Comparison of ENCODE assay signal across 19 cellular contexts in the genomic region with DNA sequence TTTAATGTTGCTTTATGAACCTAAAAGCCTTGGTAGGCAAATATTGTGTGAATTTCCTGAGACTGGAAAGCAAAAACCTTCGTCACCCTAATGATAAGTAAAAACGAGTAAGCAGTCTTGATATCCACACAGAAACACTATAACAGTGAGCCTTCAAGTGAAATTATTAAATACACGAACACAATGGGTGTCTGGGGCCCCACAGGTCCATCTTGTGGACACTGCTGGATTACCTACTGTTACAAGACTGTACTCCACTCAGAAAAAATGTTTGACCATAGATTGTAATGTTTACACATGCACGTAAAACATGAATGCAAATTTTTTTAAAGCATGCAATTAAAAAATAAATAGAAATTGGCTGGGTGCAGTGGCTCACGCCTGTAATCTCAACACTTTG.
DNase-seq lines count a peak whose midpoint lies in the region; ATAC-seq, FAIRE-seq and TF ChIP-seq lines count a peak whose summit lies in the region.
"Had no signal": no experiment of that assay in that cellular context is flagged by ENCODE, and none has a peak within 500 bp of the region (broad histone marks: within the 10 kb centered on the region; RNA-seq: fewer than 3 reads in every experiment).

No MANE protein-coding gene starts in this region.

- no peak overlapping the region for H3K27ac Mint-ChIP-seq in stimulated activated effector memory CD8-positive, alpha-beta T cell treated with anti-CD3 and anti-CD28 coated beads, Interleukin-12 subunit alpha, Interleukin-12 subunit beta, amount 100 ng/mL, for 72 hours
- H3K27ac Mint-ChIP-seq: activated CD4-positive, alpha-beta T cell treated with anti-CD3 and anti-CD28 coated beads, Interleukin-2, amount 10 ng/mL, durations not matched to agents 7 days and 5 days; activated naive CD8-positive, alpha-beta T cell; activated T-cell treated with anti-CD3 and anti-CD28 coated beads, Interleukin-2, amount 50 U/mL, for 24 hours; nephron; T-helper 2 cell treated with Interferon-gamma antibody and Interleukin-4, amounts not matched to agents 5 μg/mL and 100 μg/mL, for 36 hours had no signal

- DNase-seq in NCI-H526 (lab: John Stamatoyannopoulos, UW) (peak; percentile 16 to 38), NCI-H526 treated with DMSO at 0.1 percent for 48 hours (lab: John Stamatoyannopoulos, UW) (no peak), NCI-H748 (lab: John Stamatoyannopoulos, UW; ENCODE audit: unreplicated experiment) (peak; percentile 74), foreskin keratinocyte (no peak), small intestine (peak; percentile 27), globus pallidus (ENCODE audit: low spot score) (no peak), EL (no peak)
- no peak for DNase-seq in stimulated activated effector memory CD8-positive, alpha-beta T cell treated with anti-CD3 and anti-CD28 coated beads, Interleukin-12 subunit alpha, Interleukin-12 subunit beta, amount 100 ng/mL, for 72 hours (ENCODE audit: low spot score in 2 of 2)
- DNase-seq: activated CD4-positive, alpha-beta T cell treated with anti-CD3 and anti-CD28 coated beads, Interleukin-2, amount 10 ng/mL, durations not matched to agents 7 days and 5 days; activated T-cell treated with anti-CD3 and anti-CD28 coated beads, Interleukin-2, amount 50 U/mL, for 24 hours; central memory CD4-positive, alpha-beta T cell; KBM-7; lower lobe of right lung; NCI-H1694; substantia nigra had no signal

- no peak for FAIRE-seq in small intestine (lab: Jason Lieb, UNC)
- FAIRE-seq: A204.1 had no signal

- H3K36me3 Mint-ChIP-seq in stimulated activated effector memory CD8-positive, alpha-beta T cell treated with anti-CD3 and anti-CD28 coated beads, Interleukin-12 subunit alpha, Interleukin-12 subunit beta, amount 100 ng/mL, for 72 hours = no peaks in the 10 kb centered on the region
- H3K36me3 Mint-ChIP-seq: activated naive CD8-positive, alpha-beta T cell had no signal

- no peaks in the 10 kb centered on the region for H3K9me3 ChIP-seq in small intestine (ENCODE audit: control insufficient read depth, low read depth)
- H3K9me3 ChIP-seq: lower lobe of right lung had no signal

- WGBS in small intestine, 3 donors = 32 to 68% (median 41%) methylated on average over 5 of the region's 5 CpGs

- H3K9me3 Mint-ChIP-seq in stimulated activated effector memory CD8-positive, alpha-beta T cell treated with anti-CD3 and anti-CD28 coated beads, Interleukin-12 subunit alpha, Interleukin-12 subunit beta, amount 100 ng/mL, for 72 hours = no peaks in the 10 kb centered on the region
- H3K9me3 Mint-ChIP-seq: activated T-cell treated with anti-CD3 and anti-CD28 coated beads, Interleukin-2, amount 50 U/mL, for 24 hours had no signal

- H3K4me1 ChIP-seq in foreskin keratinocyte (no peaks in the 10 kb centered on the region), small intestine (ENCODE audit: control insufficient read depth in 2 of 2, insufficient read depth in 1 of 2, low read depth in 1 of 2, low read length in 1 of 2) (no peaks in the 10 kb centered on the region)
- H3K4me1 ChIP-seq: lower lobe of right lung had no signal

- no peaks in the 10 kb centered on the region for H3K4me1 Mint-ChIP-seq in stimulated activated effector memory CD8-positive, alpha-beta T cell treated with anti-CD3 and anti-CD28 coated beads, Interleukin-12 subunit alpha, Interleukin-12 subunit beta, amount 100 ng/mL, for 72 hours
- H3K4me1 Mint-ChIP-seq: activated CD4-positive, alpha-beta T cell treated with anti-CD3 and anti-CD28 coated beads, Interleukin-2, amount 10 ng/mL, durations not matched to agents 7 days and 5 days had no signal

- TF ChIP-seq CTCF in foreskin keratinocyte (conservative IDR thresholded peaks at IDR 0.05) = peak; percentile 20

- H3K4me3 Mint-ChIP-seq in stimulated activated effector memory CD8-positive, alpha-beta T cell treated with anti-CD3 and anti-CD28 coated beads, Interleukin-12 subunit alpha, Interleukin-12 subunit beta, amount 100 ng/mL, for 72 hours = no peak overlapping the region
- H3K4me3 Mint-ChIP-seq: activated CD4-positive, alpha-beta T cell treated with anti-CD3 and anti-CD28 coated beads, Interleukin-2, amount 10 ng/mL, durations not matched to agents 7 days and 5 days; activated naive CD8-positive, alpha-beta T cell; activated T-cell treated with anti-CD3 and anti-CD28 coated beads, Interleukin-2, amount 50 U/mL, for 24 hours; nephron; T-helper 2 cell treated with Interferon-gamma antibody and Interleukin-4, amounts not matched to agents 5 μg/mL and 100 μg/mL, for 36 hours had no signal

- H3K36me3 ChIP-seq in small intestine (ENCODE audit: control insufficient read depth in 2 of 2, insufficient read depth in 2 of 2, low read length in 2 of 2) = no peaks in the 10 kb centered on the region
- H3K36me3 ChIP-seq: lower lobe of right lung had no signal

- H3K4me3 ChIP-seq in small intestine (ENCODE audit: low read depth in 1 of 2, low read length in 2 of 2) = no peak overlapping the region
- H3K4me3 ChIP-seq: lower lobe of right lung had no signal

- H3K27me3 ChIP-seq in foreskin keratinocyte (no peaks in the 10 kb centered on the region), small intestine (ENCODE audit: control insufficient read depth in 2 of 2, insufficient read depth in 2 of 2, low read length in 2 of 2) (no peaks in the 10 kb centered on the region)

- ATAC-seq in foreskin keratinocyte = no peak
- ATAC-seq in stimulated activated effector memory CD8-positive, alpha-beta T cell treated with anti-CD3 and anti-CD28 coated beads, Interleukin-12 subunit alpha, Interleukin-12 subunit beta, amount 100 ng/mL, for 72 hours = no peak

- H3K27ac ChIP-seq in foreskin keratinocyte = no peak overlapping the region
- no peak overlapping the region for H3K27ac ChIP-seq in small intestine (ENCODE audit: low read depth in 1 of 2, low read length in 1 of 2)
- H3K27ac ChIP-seq: lower lobe of right lung had no signal

Comparison
In these comparisons a context has a peak if more than half of its experiments do, and no peak if none do; other contexts are left out.
1. DNase-seq: peak in NCI-H526 (2 of 2), NCI-H748 (single experiment) and small intestine (single experiment); none in NCI-H526 treated with DMSO at 0.1 percent for 48 hours (single experiment), foreskin keratinocyte (0 of 2), stimulated activated effector memory CD8-positive, alpha-beta T cell treated with anti-CD3 and anti-CD28 coated beads, Interleukin-12 subunit alpha, Interleukin-12 subunit beta, amount 100 ng/mL, for 72 hours (0 of 2), globus pallidus (single experiment) and EL (single experiment).